In the genomic region with DNA sequence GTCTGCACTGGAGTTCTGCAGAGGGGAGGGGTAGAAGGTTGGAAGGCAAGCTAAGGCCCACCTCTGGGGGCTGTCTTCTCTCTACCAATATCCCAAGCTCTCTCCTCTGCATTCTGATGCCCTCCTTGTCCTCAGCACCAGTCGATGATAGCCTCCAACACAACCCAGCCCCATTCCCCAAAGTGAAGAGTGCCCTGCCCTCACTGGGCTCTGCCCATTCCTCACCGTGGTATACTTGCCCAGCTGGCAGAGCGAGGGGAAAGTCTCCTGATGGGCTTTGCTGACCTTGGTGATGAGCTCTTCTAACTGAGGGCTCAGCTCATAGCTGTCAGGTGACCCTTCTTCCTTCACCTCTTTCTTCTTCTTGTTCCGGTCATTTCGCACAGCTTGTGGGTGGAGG, we compare ENCODE assay signal across 16 cellular contexts. TPM values are rescaled to one million over a fixed set of nuclear protein-coding genes. Genes with fewer than 3 reads are reported as not detected.
A peak's percentile ranks its signal among the peaks of the same experiment; 100 is the strongest.
DNase-seq lines count a peak whose midpoint lies in the region; ATAC-seq and TF ChIP-seq lines count a peak whose summit lies in the region.
"Had no signal": no experiment of that assay in that cellular context is flagged by ENCODE, and none has a peak within 500 bp of the region (broad histone marks: within the 10 kb centered on the region; RNA-seq: fewer than 3 reads in every experiment).

No MANE protein-coding gene starts in this region.

- intact Hi-C loops in Right ventricle myocardium superior (cut with DNase I) (no loop called here), left cardiac atrium (cut with DNase I) (loop anchor here (5.0 kb wide), 2 partner anchors 38 to 73 kb away; a partner anchor contains a TSS), uterus (cut with DNase I; ENCODE audit: low total_unique reads) (loop anchor here (10.0 kb wide), 1 partner anchor 71 kb away; no protein-coding TSS in a partner anchor), sciatic nerve (cut with DNase I) (no loop called here)

- no peaks in the 10 kb centered on the region for H3K27me3 ChIP-seq in mesenchymal stem cell (ENCODE audit: control insufficient read depth in 1 of 2, insufficient read depth in 1 of 2, low read length in 2 of 2)
- no peaks in the 10 kb centered on the region for H3K27me3 ChIP-seq in uterus
- H3K27me3 ChIP-seq in effector memory CD4-positive, alpha-beta T cell (replicated peaks; ENCODE audit: control insufficient read depth, insufficient read depth, low read length, poor library complexity, severe bottlenecking) = no peaks in the 10 kb centered on the region
- H3K27me3 ChIP-seq in SK-N-SH (ENCODE audit: insufficient read depth) = no peaks in the 10 kb centered on the region
- H3K27me3 ChIP-seq: thyroid gland had no signal

- no peak overlapping the region for H4K91ac ChIP-seq in mesenchymal stem cell (ENCODE audit: low read length)

- no peak overlapping the region for H3K14ac ChIP-seq in mesenchymal stem cell (ENCODE audit: low read length in 2 of 2)

- H2BK12ac ChIP-seq in mesenchymal stem cell (ENCODE audit: low read length in 2 of 2) = no peak overlapping the region

- H3K4ac ChIP-seq in mesenchymal stem cell (ENCODE audit: low read depth in 1 of 2, low read length in 2 of 2) = no peak overlapping the region

- H2BK120ac ChIP-seq in mesenchymal stem cell (ENCODE audit: low read depth, low read length) = no peak overlapping the region

- peaks cover 11% of the 10 kb centered on the region for H3K79me1 ChIP-seq in mesenchymal stem cell (replicated peaks; ENCODE audit: low read length, poor library complexity, severe bottlenecking)

- H3K9me3 ChIP-seq in mesenchymal stem cell (ENCODE audit: control insufficient read depth, low read length) (no peaks in the 10 kb centered on the region), uterus (no peaks in the 10 kb centered on the region), SK-N-SH (no peaks in the 10 kb centered on the region)
- H3K9me3 ChIP-seq in effector memory CD4-positive, alpha-beta T cell (ENCODE audit: control insufficient read depth, low read length) = no peaks in the 10 kb centered on the region
- H3K9me3 ChIP-seq: thyroid gland had no signal

- peaks cover 13% of the 10 kb centered on the region for H3F3A ChIP-seq in SK-N-SH (replicated peaks; ENCODE audit: insufficient read depth)

- DNase-seq in Right ventricle myocardium superior (no peak), left cardiac atrium (no peak), caudate nucleus (lab: John Stamatoyannopoulos, UW) (no peak), mesenchymal stem cell (no peak), uterus (no peak), sciatic nerve (ENCODE audit: low spot score) (no peak), SK-N-SH (no peak)
- no peak for DNase-seq in effector memory CD4-positive, alpha-beta T cell
- DNase-seq: activated T-cell treated with anti-CD3 and anti-CD28 coated beads, Interleukin-2, amount 50 U/mL, for 72 hours; GOT3; NCI-H187 treated with DMSO at 0.1 percent for 48 hours; NCI-H526 treated with DMSO at 0.1 percent for 48 hours; T-helper 1 cell had no signal

- TF ChIP-seq POLR2A in uterus (IDR thresholded peaks at IDR 0.05) = no peak

- H3K4me2 ChIP-seq in mesenchymal stem cell (ENCODE audit: low read length, poor library complexity, severe bottlenecking) = no peak overlapping the region
- H3K4me2 ChIP-seq in SK-N-SH = no peak overlapping the region

- TF ChIP-seq EP300 in SK-N-SH (IDR thresholded peaks at IDR 0.05; ENCODE audit: borderline replicate concordance in 1 of 2, low read depth in 1 of 2, low read length in 1 of 2) = no peak

- TF ChIP-seq CTCF in uterus (IDR thresholded peaks at IDR 0.05) (no peak), SK-N-SH (IDR thresholded peaks at IDR 0.05) (no peak)

- no peak overlapping the region for H2AK5ac ChIP-seq in mesenchymal stem cell (ENCODE audit: low read length, severe bottlenecking)

- no peak overlapping the region for H3K18ac ChIP-seq in mesenchymal stem cell (ENCODE audit: low read depth in 1 of 2, low read length in 2 of 2)

- H4K20me1 ChIP-seq in SK-N-SH (ENCODE audit: insufficient read depth) = peaks cover 5% of the 10 kb centered on the region; the same call in 1 of the 2 replicates

- no peak overlapping the region for H3K23ac ChIP-seq in mesenchymal stem cell (ENCODE audit: low read length in 2 of 2)

- no peaks in the 10 kb centered on the region for H3K9me2 ChIP-seq in SK-N-SH

- H3K79me2 ChIP-seq in SK-N-SH (ENCODE audit: insufficient read depth) = peaks cover 33% of the 10 kb centered on the region

- CTCF ChIA-PET in SK-N-SH (lab: Yijun Ruan, JAX) = interaction anchor here (0.8 to 14.8 kb wide), 29 partner anchors 9 to 297 kb away, joined by 3 to 363 read pairs (median 14); a partner anchor contains a TSS

- TF ChIP-seq RAD21 in SK-N-SH (IDR thresholded peaks at IDR 0.05; ENCODE audit: low read length) = no peak

- H3K27ac ChIP-seq in caudate nucleus (ENCODE audit: low read depth, low read length) (peak overlapping the region; percentile 30), mesenchymal stem cell (ENCODE audit: low read length, poor library complexity, severe bottlenecking) (no peak overlapping the region), uterus (peak overlapping the region; percentile 24 to 37), SK-N-SH (ENCODE audit: low read depth in 2 of 2, low read length in 1 of 2) (no peak overlapping the region)
- no peak overlapping the region for H3K27ac ChIP-seq in effector memory CD4-positive, alpha-beta T cell (ENCODE audit: insufficient read depth, low read length, poor library complexity, severe bottlenecking)

- peaks cover 45 to 66% of the 10 kb centered on the region in 2 experiments for H3K36me3 ChIP-seq in mesenchymal stem cell (ENCODE audit: control insufficient read depth in 1 of 2, insufficient read depth in 2 of 2, low read depth in 1 of 2, low read length in 2 of 2)
- no peaks in the 10 kb centered on the region for H3K36me3 ChIP-seq in uterus
- peaks cover 51% of the 10 kb centered on the region for H3K36me3 ChIP-seq in effector memory CD4-positive, alpha-beta T cell (ENCODE audit: control insufficient read depth, insufficient read depth, low read length)
- H3K36me3 ChIP-seq in SK-N-SH (replicated peaks in 1 of 2; ENCODE audit: control insufficient read depth in 1 of 2, insufficient read depth in 2 of 2, low read length in 1 of 2) = peaks cover 24 to 38% of the 10 kb centered on the region in 2 experiments

- peaks cover 14% of the 10 kb centered on the region for H3K4me1 ChIP-seq in mesenchymal stem cell (ENCODE audit: control insufficient read depth, insufficient read depth, low read depth, low read length)
- peaks cover 0 to 16% of the 10 kb centered on the region in 2 donors for H3K4me1 ChIP-seq in uterus
- peaks cover 37% of the 10 kb centered on the region for H3K4me1 ChIP-seq in effector memory CD4-positive, alpha-beta T cell (ENCODE audit: control insufficient read depth, insufficient read depth, low read length, poor library complexity, severe bottlenecking)
- peaks cover 10 to 22% of the 10 kb centered on the region in 2 experiments; a peak in 3 of 4 replicates for H3K4me1 ChIP-seq in SK-N-SH (ENCODE audit: control insufficient read depth in 1 of 2, insufficient read depth in 2 of 2, low read depth in 1 of 2, low read length in 1 of 2)

- H3K4me3 ChIP-seq in mesenchymal stem cell (ENCODE audit: insufficient read depth in 1 of 2, low read depth in 1 of 2, low read length in 2 of 2) = no peak overlapping the region
- no peak overlapping the region for H3K4me3 ChIP-seq in uterus
- H3K4me3 ChIP-seq in effector memory CD4-positive, alpha-beta T cell (ENCODE audit: insufficient read depth, low read depth, low read length, poor library complexity, severe bottlenecking) = no peak overlapping the region
- H3K4me3 ChIP-seq in SK-N-SH (ENCODE audit: low read depth in 2 of 2, low read length in 1 of 2) = no peak overlapping the region
- H3K4me3 ChIP-seq: thyroid gland had no signal

- peak; percentile 7 for ATAC-seq in Right ventricle myocardium superior (ENCODE audit: poor library complexity)
- no peak for ATAC-seq in left cardiac atrium
- ATAC-seq in sciatic nerve = no peak

- POLR2A ChIA-PET in SK-N-SH (lab: Yijun Ruan, JAX) = interaction anchor here (0.9 to 1.2 kb wide), 3 partner anchors 34 to 81 kb away, joined by 3 to 4 read pairs (median 3); a partner anchor contains a TSS

- WGBS in mesenchymal stem cell = 86% methylated on average over 5 of the region's 5 CpGs
- WGBS in SK-N-SH (ENCODE audit: low lambda C conversion rate) = 89% methylated on average over 5 of the region's 5 CpGs

- no peak overlapping the region for H4K8ac ChIP-seq in mesenchymal stem cell (ENCODE audit: low read length)

- no peak overlapping the region for H2BK15ac ChIP-seq in mesenchymal stem cell (ENCODE audit: low read depth, poor library complexity, severe bottlenecking)

- H2BK5ac ChIP-seq in mesenchymal stem cell (ENCODE audit: low read depth, low read length, poor library complexity, severe bottlenecking) = no peak overlapping the region

- H2AFZ ChIP-seq in mesenchymal stem cell (ENCODE audit: low read depth, low read length) (no peak overlapping the region), SK-N-SH (ENCODE audit: low read depth) (no peak overlapping the region)

- peak overlapping the region; percentile 24 for H3K9ac ChIP-seq in mesenchymal stem cell (ENCODE audit: low read length)
- no peak overlapping the region for H3K9ac ChIP-seq in SK-N-SH

RNA-seq across cellular contexts. Expression of a gene that starts 7.2 kb away (rescaled TPM):
- total RNA-seq in Right ventricle myocardium superior (0.97 TPM), left cardiac atrium (1 to 10 TPM in 1 of 2 donors, under 1 TPM in 1; 0.81 to 2.1 TPM), uterus (1 to 10 TPM in 3 of 4 donors, not detected in 1; 2.0 to 3.8 (median 2.4) TPM), sciatic nerve (33.4 TPM)
- polyA plus RNA-seq in mesenchymal stem cell (2013, experiment 1 of 2) = 0.19 TPM
- 0.10 TPM for polyA plus RNA-seq in mesenchymal stem cell (2013, experiment 2 of 2)
- polyA plus RNA-seq in SK-N-SH (2012; rRNA removed) = 0.25 and 0.31 TPM in 2 replicates
- polyA plus RNA-seq in SK-N-SH (2012; cell fraction: cytosol; rRNA removed) = 0.03 and 0.16 TPM in 2 replicates
- polyA plus RNA-seq in SK-N-SH (2012; cell fraction: nucleus; rRNA removed) = 2.4 and 2.5 TPM in 2 replicates
- total RNA-seq: HT1080, pulmonary artery endothelial cell had no signal

RNA-seq across cellular contexts. Expression of a gene that starts 17.8 kb away (rescaled TPM):
- 15.4 TPM for total RNA-seq in Right ventricle myocardium superior
- total RNA-seq in left cardiac atrium = 10 to 100 TPM; 13.5 to 24.1 TPM
- polyA plus RNA-seq in mesenchymal stem cell (2013, experiment 1 of 2) = 20.0 TPM
- 20.3 TPM for polyA plus RNA-seq in mesenchymal stem cell (2013, experiment 2 of 2)
- 10 to 100 TPM in 2 of 4 donors, 1 to 10 TPM in 2; 2.6 to 65.6 (median 28.9) TPM for total RNA-seq in uterus
- 56.3 TPM for total RNA-seq in sciatic nerve
- 35.0 and 36.6 TPM in 2 replicates for polyA plus RNA-seq in SK-N-SH (2012; rRNA removed)
- 20.6 and 30.6 TPM in 2 replicates for polyA plus RNA-seq in SK-N-SH (2012; cell fraction: cytosol; rRNA removed)
- polyA plus RNA-seq in SK-N-SH (2012; cell fraction: nucleus; rRNA removed) = 67.2 and 75.5 TPM in 2 replicates

RNA-seq across cellular contexts. Expression of a gene that starts 33.5 kb away (rescaled TPM):
- total RNA-seq in Right ventricle myocardium superior (8.2 TPM), left cardiac atrium (10 to 100 TPM; 16.8 to 19.7 TPM), uterus (10 to 100 TPM in 3 of 4 donors, 1 to 10 TPM in 1; 4.1 to 67.6 (median 42.6) TPM), sciatic nerve (81.7 TPM)
- polyA plus RNA-seq in mesenchymal stem cell (2013, experiment 1 of 2) = 9.3 TPM
- polyA plus RNA-seq in mesenchymal stem cell (2013, experiment 2 of 2) = 8.4 TPM
- 32.2 and 45.4 TPM in 2 replicates for polyA plus RNA-seq in SK-N-SH (2012; rRNA removed)
- polyA plus RNA-seq in SK-N-SH (2012; cell fraction: cytosol; rRNA removed) = 3.9 and 5.2 TPM in 2 replicates
- polyA plus RNA-seq in SK-N-SH (2012; cell fraction: nucleus; rRNA removed) = 305 and 362 TPM in 2 replicates

RNA-seq across cellular contexts. Expression of a gene that starts 33.7 kb away (rescaled TPM):
- total RNA-seq in Right ventricle myocardium superior (29.4 TPM), left cardiac atrium (10 to 100 TPM; 19.0 to 20.0 TPM), uterus (10 to 100 TPM in 2 of 4 donors, 1 to 10 TPM in 2; 7.7 to 55.5 (median 25.9) TPM), sciatic nerve (51.0 TPM)
- 8.0 TPM for polyA plus RNA-seq in mesenchymal stem cell (2013, experiment 1 of 2)
- polyA plus RNA-seq in mesenchymal stem cell (2013, experiment 2 of 2) = 7.8 TPM
- polyA plus RNA-seq in SK-N-SH (2012; rRNA removed) = 14.6 and 21.8 TPM in 2 replicates
- polyA plus RNA-seq in SK-N-SH (2012; cell fraction: cytosol; rRNA removed) = 7.9 and 10.3 TPM in 2 replicates
- polyA plus RNA-seq in SK-N-SH (2012; cell fraction: nucleus; rRNA removed) = 41.0 and 89.7 TPM in 2 replicates

RNA-seq across cellular contexts. Expression of a gene that starts 53.9 kb away (rescaled TPM):
- total RNA-seq in Right ventricle myocardium superior (0.81 TPM), left cardiac atrium (1 to 10 TPM in 1 of 2 donors, under 1 TPM in 1; 0.58 to 1.3 TPM), uterus (1 to 10 TPM in 1 of 4 donors, under 1 TPM in 1, not detected in 2; 0.12 to 4.5 TPM), sciatic nerve (1.2 TPM)
- 1.2 TPM for polyA plus RNA-seq in mesenchymal stem cell (2013, experiment 1 of 2)
- 1.2 TPM for polyA plus RNA-seq in mesenchymal stem cell (2013, experiment 2 of 2)
- polyA plus RNA-seq in SK-N-SH (2012; rRNA removed) = 6.9 and 8.6 TPM in 2 replicates
- polyA plus RNA-seq in SK-N-SH (2012; cell fraction: cytosol; rRNA removed) = 2.3 and 4.0 TPM in 2 replicates
- polyA plus RNA-seq in SK-N-SH (2012; cell fraction: nucleus; rRNA removed) = 27.7 and 28.7 TPM in 2 replicates

Comparison
In these comparisons a context has a peak if more than half of its experiments do, and no peak if none do; other contexts are left out.
1. intact Hi-C loops: an anchor here in left cardiac atrium (5.0 kb wide) and uterus (10.0 kb wide); none called in Right ventricle myocardium superior and sciatic nerve.
2. H3K27ac ChIP-seq: peak in caudate nucleus (single experiment) and uterus (2 of 2); none in mesenchymal stem cell (single experiment), effector memory CD4-positive, alpha-beta T cell (single experiment) and SK-N-SH (0 of 2).